ENCODE assay signal across 1 cellular context in the genomic region with DNA sequence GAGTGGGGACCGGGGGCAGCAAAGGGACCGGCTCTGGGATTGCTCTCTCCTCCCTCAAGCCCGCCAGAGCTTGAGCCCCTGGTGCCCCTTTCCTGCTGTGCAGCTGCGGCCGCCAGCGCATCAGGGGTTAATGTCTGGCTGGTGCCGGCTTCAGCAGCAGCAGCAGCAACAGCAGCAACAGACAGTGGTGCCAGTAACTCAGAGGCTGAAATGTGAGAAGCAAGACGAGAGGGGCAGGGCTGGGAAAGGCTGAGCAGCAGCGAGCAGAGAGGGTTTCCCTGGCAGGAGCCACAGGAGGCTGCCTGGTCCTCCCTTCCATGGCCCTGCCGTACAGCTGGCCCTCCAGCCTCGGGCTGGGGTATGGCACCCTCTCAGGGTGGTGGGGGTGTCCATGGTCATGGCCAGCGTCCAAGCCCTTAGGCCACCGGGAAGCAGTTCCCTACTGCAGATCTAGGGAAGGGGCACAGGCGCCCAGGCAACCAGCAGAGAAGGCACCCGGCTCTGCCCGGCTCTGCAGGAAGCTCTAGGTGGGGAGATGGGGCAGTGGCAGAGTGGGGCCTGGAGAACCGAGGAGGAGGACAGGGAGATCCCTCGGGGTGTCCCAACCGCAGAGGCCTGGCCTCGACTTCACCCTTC.
TF ChIP-seq lines count a peak whose summit lies in the region.

No MANE protein-coding gene starts in this region.

TF ChIP-seq in HEK293, 187 proteins besides CTCF, POLR2A, EP300 and RAD21 (continued from another document and continues in another):
- TF ChIP-seq, protein P1, sequence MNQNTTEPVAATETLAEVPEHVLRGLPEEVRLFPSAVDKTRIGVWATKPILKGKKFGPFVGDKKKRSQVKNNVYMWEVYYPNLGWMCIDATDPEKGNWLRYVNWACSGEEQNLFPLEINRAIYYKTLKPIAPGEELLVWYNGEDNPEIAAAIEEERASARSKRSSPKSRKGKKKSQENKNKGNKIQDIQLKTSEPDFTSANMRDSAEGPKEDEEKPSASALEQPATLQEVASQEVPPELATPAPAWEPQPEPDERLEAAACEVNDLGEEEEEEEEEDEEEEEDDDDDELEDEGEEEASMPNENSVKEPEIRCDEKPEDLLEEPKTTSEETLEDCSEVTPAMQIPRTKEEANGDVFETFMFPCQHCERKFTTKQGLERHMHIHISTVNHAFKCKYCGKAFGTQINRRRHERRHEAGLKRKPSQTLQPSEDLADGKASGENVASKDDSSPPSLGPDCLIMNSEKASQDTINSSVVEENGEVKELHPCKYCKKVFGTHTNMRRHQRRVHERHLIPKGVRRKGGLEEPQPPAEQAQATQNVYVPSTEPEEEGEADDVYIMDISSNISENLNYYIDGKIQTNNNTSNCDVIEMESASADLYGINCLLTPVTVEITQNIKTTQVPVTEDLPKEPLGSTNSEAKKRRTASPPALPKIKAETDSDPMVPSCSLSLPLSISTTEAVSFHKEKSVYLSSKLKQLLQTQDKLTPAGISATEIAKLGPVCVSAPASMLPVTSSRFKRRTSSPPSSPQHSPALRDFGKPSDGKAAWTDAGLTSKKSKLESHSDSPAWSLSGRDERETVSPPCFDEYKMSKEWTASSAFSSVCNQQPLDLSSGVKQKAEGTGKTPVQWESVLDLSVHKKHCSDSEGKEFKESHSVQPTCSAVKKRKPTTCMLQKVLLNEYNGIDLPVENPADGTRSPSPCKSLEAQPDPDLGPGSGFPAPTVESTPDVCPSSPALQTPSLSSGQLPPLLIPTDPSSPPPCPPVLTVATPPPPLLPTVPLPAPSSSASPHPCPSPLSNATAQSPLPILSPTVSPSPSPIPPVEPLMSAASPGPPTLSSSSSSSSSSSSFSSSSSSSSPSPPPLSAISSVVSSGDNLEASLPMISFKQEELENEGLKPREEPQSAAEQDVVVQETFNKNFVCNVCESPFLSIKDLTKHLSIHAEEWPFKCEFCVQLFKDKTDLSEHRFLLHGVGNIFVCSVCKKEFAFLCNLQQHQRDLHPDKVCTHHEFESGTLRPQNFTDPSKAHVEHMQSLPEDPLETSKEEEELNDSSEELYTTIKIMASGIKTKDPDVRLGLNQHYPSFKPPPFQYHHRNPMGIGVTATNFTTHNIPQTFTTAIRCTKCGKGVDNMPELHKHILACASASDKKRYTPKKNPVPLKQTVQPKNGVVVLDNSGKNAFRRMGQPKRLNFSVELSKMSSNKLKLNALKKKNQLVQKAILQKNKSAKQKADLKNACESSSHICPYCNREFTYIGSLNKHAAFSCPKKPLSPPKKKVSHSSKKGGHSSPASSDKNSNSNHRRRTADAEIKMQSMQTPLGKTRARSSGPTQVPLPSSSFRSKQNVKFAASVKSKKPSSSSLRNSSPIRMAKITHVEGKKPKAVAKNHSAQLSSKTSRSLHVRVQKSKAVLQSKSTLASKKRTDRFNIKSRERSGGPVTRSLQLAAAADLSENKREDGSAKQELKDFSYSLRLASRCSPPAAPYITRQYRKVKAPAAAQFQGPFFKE (tag by site-specific recombination; IDR thresholded peaks at IDR 0.05; ENCODE audit: borderline replicate concordance) = no peak
- TF ChIP-seq, protein P2, sequence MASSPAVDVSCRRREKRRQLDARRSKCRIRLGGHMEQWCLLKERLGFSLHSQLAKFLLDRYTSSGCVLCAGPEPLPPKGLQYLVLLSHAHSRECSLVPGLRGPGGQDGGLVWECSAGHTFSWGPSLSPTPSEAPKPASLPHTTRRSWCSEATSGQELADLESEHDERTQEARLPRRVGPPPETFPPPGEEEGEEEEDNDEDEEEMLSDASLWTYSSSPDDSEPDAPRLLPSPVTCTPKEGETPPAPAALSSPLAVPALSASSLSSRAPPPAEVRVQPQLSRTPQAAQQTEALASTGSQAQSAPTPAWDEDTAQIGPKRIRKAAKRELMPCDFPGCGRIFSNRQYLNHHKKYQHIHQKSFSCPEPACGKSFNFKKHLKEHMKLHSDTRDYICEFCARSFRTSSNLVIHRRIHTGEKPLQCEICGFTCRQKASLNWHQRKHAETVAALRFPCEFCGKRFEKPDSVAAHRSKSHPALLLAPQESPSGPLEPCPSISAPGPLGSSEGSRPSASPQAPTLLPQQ (tag by site-specific recombination; IDR thresholded peaks at IDR 0.05) = 0 out of 2 replicates have a peak, but pooled peaks have one; percentile 21
- TF ChIP-seq YY2 (tag by site-specific recombination; IDR thresholded peaks at IDR 0.05) (no peak), ZNF548 (tag by site-specific recombination; IDR thresholded peaks at IDR 0.05) (no peak), ZNF292 (tag by site-specific recombination; IDR thresholded peaks at IDR 0.05; ENCODE audit: borderline replicate concordance, low read depth) (no peak), ZNF514 (tag by site-specific recombination; IDR thresholded peaks at IDR 0.05) (no peak), GLI4 (tag by site-specific recombination; IDR thresholded peaks at IDR 0.05) (no peak), ZXDB (tag by site-specific recombination; IDR thresholded peaks at IDR 0.05) (peak; percentile 56; the same call in 1 of the 2 replicates), ZNF776 (tag by site-specific recombination; IDR thresholded peaks at IDR 0.05; ENCODE audit: borderline replicate concordance) (no peak), ZNF433 (tag by site-specific recombination; IDR thresholded peaks at IDR 0.05; ENCODE audit: low read depth) (no peak), ZNF544 (tag by site-specific recombination; IDR thresholded peaks at IDR 0.05) (no peak), ZBTB17 (tag by site-specific recombination; IDR thresholded peaks at IDR 0.05) (peak; percentile 97), SCRT2 (tag by site-specific recombination; IDR thresholded peaks at IDR 0.05) (peak; percentile 98), ZNF837 (tag by site-specific recombination; IDR thresholded peaks at IDR 0.05) (no peak), SCRT1 (tag by site-specific recombination; IDR thresholded peaks at IDR 0.05; ENCODE audit: borderline replicate concordance) (peak; percentile 90), ZNF629 (tag by site-specific recombination; IDR thresholded peaks at IDR 0.05) (no peak), ZSCAN16 (tag by site-specific recombination; IDR thresholded peaks at IDR 0.05) (no peak), GLIS1 (tag by site-specific recombination; IDR thresholded peaks at IDR 0.05) (peak; percentile 29; the same call in 1 of the 2 replicates), ZNF660 (tag by site-specific recombination; IDR thresholded peaks at IDR 0.05) (peak; percentile 67), ZEB2 (tag by site-specific recombination; IDR thresholded peaks at IDR 0.05) (peak; percentile 69), ZNF24 (tag by site-specific recombination; IDR thresholded peaks at IDR 0.05) (0 out of 2 replicates have a peak, but pooled peaks have one; percentile 21), ZIC2 (tag by site-specific recombination; IDR thresholded peaks at IDR 0.05) (peak; percentile 88), ZNF169 (tag by site-specific recombination; IDR thresholded peaks at IDR 0.05) (no peak), ZNF121 (tag by site-specific recombination; IDR thresholded peaks at IDR 0.05) (no peak), IKZF3 (tag by site-specific recombination; IDR thresholded peaks at IDR 0.05) (peak; percentile 46; the same call in 1 of the 2 replicates), ZSCAN30 (tag by site-specific recombination; IDR thresholded peaks at IDR 0.05) (0 out of 2 replicates have a peak, but pooled peaks have one; percentile 61), EGR2 (tag by site-specific recombination; IDR thresholded peaks at IDR 0.05; ENCODE audit: low read depth) (no peak), ZNF423 (tag by site-specific recombination; IDR thresholded peaks at IDR 0.05) (no peak), ZBTB8A (tag by site-specific recombination; IDR thresholded peaks at IDR 0.05) (peak; percentile 80), ZNF354C (tag by site-specific recombination; IDR thresholded peaks at IDR 0.05; ENCODE audit: borderline replicate concordance, low read depth) (no peak), ZNF600 (tag by site-specific recombination; IDR thresholded peaks at IDR 0.05) (peak; percentile 86)
- TF ChIP-seq, protein P3, sequence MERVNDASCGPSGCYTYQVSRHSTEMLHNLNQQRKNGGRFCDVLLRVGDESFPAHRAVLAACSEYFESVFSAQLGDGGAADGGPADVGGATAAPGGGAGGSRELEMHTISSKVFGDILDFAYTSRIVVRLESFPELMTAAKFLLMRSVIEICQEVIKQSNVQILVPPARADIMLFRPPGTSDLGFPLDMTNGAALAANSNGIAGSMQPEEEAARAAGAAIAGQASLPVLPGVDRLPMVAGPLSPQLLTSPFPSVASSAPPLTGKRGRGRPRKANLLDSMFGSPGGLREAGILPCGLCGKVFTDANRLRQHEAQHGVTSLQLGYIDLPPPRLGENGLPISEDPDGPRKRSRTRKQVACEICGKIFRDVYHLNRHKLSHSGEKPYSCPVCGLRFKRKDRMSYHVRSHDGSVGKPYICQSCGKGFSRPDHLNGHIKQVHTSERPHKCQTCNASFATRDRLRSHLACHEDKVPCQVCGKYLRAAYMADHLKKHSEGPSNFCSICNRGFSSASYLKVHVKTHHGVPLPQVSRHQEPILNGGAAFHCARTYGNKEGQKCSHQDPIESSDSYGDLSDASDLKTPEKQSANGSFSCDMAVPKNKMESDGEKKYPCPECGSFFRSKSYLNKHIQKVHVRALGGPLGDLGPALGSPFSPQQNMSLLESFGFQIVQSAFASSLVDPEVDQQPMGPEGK (tag by site-specific recombination; IDR thresholded peaks at IDR 0.05) = peak; percentile 7; the same call in 1 of the 2 replicates
- TF ChIP-seq, protein P4, sequence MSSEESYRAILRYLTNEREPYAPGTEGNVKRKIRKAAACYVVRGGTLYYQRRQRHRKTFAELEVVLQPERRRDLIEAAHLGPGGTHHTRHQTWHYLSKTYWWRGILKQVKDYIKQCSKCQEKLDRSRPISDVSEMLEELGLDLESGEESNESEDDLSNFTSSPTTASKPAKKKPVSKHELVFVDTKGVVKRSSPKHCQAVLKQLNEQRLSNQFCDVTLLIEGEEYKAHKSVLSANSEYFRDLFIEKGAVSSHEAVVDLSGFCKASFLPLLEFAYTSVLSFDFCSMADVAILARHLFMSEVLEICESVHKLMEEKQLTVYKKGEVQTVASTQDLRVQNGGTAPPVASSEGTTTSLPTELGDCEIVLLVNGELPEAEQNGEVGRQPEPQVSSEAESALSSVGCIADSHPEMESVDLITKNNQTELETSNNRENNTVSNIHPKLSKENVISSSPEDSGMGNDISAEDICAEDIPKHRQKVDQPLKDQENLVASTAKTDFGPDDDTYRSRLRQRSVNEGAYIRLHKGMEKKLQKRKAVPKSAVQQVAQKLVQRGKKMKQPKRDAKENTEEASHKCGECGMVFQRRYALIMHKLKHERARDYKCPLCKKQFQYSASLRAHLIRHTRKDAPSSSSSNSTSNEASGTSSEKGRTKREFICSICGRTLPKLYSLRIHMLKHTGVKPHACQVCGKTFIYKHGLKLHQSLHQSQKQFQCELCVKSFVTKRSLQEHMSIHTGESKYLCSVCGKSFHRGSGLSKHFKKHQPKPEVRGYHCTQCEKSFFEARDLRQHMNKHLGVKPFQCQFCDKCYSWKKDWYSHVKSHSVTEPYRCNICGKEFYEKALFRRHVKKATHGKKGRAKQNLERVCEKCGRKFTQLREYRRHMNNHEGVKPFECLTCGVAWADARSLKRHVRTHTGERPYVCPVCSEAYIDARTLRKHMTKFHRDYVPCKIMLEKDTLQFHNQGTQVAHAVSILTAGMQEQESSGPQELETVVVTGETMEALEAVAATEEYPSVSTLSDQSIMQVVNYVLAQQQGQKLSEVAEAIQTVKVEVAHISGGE (tag by site-specific recombination; conservative IDR thresholded peaks at IDR 0.05; ENCODE audit: low read depth) = no peak
- TF ChIP-seq, protein P5, sequence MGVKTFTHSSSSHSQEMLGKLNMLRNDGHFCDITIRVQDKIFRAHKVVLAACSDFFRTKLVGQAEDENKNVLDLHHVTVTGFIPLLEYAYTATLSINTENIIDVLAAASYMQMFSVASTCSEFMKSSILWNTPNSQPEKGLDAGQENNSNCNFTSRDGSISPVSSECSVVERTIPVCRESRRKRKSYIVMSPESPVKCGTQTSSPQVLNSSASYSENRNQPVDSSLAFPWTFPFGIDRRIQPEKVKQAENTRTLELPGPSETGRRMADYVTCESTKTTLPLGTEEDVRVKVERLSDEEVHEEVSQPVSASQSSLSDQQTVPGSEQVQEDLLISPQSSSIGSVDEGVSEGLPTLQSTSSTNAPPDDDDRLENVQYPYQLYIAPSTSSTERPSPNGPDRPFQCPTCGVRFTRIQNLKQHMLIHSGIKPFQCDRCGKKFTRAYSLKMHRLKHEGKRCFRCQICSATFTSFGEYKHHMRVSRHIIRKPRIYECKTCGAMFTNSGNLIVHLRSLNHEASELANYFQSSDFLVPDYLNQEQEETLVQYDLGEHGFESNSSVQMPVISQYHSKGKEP (tag by site-specific recombination; IDR thresholded peaks at IDR 0.05) = peak; percentile 94
- TF ChIP-seq, protein P6, sequence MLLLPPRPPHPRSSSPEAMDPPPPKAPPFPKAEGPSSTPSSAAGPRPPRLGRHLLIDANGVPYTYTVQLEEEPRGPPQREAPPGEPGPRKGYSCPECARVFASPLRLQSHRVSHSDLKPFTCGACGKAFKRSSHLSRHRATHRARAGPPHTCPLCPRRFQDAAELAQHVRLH (tag by site-specific recombination; IDR thresholded peaks at IDR 0.05) = no peak
- TF ChIP-seq, protein P7, sequence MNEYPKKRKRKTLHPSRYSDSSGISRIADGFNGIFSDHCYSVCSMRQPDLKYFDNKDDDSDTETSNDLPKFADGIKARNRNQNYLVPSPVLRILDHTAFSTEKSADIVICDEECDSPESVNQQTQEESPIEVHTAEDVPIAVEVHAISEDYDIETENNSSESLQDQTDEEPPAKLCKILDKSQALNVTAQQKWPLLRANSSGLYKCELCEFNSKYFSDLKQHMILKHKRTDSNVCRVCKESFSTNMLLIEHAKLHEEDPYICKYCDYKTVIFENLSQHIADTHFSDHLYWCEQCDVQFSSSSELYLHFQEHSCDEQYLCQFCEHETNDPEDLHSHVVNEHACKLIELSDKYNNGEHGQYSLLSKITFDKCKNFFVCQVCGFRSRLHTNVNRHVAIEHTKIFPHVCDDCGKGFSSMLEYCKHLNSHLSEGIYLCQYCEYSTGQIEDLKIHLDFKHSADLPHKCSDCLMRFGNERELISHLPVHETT (tag by site-specific recombination; IDR thresholded peaks at IDR 0.05) = no peak
- TF ChIP-seq, protein P8, sequence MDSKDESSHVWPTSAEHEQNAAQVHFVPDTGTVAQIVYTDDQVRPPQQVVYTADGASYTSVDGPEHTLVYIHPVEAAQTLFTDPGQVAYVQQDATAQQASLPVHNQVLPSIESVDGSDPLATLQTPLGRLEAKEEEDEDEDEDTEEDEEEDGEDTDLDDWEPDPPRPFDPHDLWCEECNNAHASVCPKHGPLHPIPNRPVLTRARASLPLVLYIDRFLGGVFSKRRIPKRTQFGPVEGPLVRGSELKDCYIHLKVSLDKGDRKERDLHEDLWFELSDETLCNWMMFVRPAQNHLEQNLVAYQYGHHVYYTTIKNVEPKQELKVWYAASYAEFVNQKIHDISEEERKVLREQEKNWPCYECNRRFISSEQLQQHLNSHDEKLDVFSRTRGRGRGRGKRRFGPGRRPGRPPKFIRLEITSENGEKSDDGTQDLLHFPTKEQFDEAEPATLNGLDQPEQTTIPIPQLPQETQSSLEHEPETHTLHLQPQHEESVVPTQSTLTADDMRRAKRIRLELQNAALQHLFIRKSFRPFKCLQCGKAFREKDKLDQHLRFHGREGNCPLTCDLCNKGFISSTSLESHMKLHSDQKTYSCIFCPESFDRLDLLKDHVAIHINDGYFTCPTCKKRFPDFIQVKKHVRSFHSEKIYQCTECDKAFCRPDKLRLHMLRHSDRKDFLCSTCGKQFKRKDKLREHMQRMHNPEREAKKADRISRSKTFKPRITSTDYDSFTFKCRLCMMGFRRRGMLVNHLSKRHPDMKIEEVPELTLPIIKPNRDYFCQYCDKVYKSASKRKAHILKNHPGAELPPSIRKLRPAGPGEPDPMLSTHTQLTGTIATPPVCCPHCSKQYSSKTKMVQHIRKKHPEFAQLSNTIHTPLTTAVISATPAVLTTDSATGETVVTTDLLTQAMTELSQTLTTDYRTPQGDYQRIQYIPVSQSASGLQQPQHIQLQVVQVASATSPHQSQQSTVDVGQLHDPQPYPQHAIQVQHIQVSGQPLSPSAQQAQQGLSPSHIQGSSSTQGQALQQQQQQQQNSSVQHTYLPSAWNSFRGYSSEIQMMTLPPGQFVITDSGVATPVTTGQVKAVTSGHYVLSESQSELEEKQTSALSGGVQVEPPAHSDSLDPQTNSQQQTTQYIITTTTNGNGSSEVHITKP (tag by site-specific recombination; IDR thresholded peaks at IDR 0.05) = peak; percentile 72
